In the genomic region with DNA sequence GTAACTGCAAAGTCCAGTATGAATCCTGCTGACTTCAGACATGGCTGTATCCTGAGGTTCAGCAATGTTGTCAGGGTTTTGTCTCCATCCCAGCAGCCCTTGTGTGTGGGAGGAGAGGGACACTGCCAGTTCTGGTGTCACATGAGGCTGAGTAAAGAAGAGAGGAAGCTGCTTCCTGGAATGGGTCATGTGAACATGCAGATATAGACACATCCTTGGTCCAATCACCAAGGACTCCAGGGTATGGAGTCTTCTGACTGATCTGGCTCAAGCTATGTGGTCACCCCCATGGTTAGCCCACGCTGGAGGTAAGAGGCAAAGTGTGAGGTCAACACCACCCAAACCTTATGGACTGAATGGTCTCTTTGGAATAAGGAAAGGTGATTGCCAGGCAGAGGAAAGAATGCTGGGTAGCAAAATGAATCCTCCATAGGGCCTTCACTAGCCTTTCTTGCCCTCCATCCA, we compare ENCODE assay signal across 1 cellular context.
TF ChIP-seq lines count a peak whose summit lies in the region.

No MANE protein-coding gene starts in this region.

TF ChIP-seq in GM12878, 131 proteins besides CTCF, POLR2A, EP300 and RAD21 (continued from another document):
- TF ChIP-seq, protein P1, sequence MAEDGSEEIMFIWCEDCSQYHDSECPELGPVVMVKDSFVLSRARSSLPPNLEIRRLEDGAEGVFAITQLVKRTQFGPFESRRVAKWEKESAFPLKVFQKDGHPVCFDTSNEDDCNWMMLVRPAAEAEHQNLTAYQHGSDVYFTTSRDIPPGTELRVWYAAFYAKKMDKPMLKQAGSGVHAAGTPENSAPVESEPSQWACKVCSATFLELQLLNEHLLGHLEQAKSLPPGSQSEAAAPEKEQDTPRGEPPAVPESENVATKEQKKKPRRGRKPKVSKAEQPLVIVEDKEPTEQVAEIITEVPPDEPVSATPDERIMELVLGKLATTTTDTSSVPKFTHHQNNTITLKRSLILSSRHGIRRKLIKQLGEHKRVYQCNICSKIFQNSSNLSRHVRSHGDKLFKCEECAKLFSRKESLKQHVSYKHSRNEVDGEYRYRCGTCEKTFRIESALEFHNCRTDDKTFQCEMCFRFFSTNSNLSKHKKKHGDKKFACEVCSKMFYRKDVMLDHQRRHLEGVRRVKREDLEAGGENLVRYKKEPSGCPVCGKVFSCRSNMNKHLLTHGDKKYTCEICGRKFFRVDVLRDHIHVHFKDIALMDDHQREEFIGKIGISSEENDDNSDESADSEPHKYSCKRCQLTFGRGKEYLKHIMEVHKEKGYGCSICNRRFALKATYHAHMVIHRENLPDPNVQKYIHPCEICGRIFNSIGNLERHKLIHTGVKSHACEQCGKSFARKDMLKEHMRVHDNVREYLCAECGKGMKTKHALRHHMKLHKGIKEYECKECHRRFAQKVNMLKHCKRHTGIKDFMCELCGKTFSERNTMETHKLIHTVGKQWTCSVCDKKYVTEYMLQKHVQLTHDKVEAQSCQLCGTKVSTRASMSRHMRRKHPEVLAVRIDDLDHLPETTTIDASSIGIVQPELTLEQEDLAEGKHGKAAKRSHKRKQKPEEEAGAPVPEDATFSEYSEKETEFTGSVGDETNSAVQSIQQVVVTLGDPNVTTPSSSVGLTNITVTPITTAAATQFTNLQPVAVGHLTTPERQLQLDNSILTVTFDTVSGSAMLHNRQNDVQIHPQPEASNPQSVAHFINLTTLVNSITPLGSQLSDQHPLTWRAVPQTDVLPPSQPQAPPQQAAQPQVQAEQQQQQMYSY (CRISPR knock-in tag; IDR thresholded peaks at IDR 0.05) = no peak
- TF ChIP-seq POLR2AphosphoS5 (IDR thresholded peaks at IDR 0.05; ENCODE audit: low read length) = no peak
- TF ChIP-seq, protein P2, sequence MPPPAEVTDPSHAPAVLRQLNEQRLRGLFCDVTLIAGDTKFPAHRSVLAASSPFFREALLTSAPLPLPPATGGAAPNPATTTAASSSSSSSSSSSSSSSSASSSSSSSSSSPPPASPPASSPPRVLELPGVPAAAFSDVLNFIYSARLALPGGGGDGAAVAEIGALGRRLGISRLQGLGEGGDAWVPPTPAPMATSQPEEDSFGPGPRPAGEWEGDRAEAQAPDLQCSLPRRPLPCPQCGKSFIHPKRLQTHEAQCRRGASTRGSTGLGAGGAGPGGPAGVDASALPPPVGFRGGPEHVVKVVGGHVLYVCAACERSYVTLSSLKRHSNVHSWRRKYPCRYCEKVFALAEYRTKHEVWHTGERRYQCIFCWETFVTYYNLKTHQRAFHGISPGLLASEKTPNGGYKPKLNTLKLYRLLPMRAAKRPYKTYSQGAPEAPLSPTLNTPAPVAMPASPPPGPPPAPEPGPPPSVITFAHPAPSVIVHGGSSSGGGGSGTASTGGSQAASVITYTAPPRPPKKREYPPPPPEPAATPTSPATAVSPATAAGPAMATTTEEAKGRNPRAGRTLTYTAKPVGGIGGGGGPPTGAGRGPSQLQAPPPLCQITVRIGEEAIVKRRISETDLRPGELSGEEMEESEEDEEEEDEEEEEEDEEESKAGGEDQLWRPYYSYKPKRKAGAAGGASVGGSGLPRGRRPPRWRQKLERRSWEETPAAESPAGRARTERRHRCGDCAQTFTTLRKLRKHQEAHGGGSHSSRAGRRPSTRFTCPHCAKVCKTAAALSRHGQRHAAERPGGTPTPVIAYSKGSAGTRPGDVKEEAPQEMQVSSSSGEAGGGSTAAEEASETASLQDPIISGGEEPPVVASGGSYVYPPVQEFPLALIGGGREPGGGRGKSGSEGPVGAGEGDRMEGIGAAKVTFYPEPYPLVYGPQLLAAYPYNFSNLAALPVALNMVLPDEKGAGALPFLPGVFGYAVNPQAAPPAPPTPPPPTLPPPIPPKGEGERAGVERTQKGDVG (CRISPR knock-in tag; IDR thresholded peaks at IDR 0.05) = no peak
- TF ChIP-seq ZZZ3 (IDR thresholded peaks at IDR 0.05; ENCODE audit: control insufficient read depth, insufficient read length, low read depth) = no peak
- TF ChIP-seq, protein P3, sequence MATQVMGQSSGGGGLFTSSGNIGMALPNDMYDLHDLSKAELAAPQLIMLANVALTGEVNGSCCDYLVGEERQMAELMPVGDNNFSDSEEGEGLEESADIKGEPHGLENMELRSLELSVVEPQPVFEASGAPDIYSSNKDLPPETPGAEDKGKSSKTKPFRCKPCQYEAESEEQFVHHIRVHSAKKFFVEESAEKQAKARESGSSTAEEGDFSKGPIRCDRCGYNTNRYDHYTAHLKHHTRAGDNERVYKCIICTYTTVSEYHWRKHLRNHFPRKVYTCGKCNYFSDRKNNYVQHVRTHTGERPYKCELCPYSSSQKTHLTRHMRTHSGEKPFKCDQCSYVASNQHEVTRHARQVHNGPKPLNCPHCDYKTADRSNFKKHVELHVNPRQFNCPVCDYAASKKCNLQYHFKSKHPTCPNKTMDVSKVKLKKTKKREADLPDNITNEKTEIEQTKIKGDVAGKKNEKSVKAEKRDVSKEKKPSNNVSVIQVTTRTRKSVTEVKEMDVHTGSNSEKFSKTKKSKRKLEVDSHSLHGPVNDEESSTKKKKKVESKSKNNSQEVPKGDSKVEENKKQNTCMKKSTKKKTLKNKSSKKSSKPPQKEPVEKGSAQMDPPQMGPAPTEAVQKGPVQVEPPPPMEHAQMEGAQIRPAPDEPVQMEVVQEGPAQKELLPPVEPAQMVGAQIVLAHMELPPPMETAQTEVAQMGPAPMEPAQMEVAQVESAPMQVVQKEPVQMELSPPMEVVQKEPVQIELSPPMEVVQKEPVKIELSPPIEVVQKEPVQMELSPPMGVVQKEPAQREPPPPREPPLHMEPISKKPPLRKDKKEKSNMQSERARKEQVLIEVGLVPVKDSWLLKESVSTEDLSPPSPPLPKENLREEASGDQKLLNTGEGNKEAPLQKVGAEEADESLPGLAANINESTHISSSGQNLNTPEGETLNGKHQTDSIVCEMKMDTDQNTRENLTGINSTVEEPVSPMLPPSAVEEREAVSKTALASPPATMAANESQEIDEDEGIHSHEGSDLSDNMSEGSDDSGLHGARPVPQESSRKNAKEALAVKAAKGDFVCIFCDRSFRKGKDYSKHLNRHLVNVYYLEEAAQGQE (IDR thresholded peaks at IDR 0.05; ENCODE audit: low read depth, low read length) = no peak
- TF ChIP-seq, protein P4, sequence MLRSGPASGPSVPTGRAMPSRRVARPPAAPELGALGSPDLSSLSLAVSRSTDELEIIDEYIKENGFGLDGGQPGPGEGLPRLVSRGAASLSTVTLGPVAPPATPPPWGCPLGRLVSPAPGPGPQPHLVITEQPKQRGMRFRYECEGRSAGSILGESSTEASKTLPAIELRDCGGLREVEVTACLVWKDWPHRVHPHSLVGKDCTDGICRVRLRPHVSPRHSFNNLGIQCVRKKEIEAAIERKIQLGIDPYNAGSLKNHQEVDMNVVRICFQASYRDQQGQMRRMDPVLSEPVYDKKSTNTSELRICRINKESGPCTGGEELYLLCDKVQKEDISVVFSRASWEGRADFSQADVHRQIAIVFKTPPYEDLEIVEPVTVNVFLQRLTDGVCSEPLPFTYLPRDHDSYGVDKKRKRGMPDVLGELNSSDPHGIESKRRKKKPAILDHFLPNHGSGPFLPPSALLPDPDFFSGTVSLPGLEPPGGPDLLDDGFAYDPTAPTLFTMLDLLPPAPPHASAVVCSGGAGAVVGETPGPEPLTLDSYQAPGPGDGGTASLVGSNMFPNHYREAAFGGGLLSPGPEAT (IDR thresholded peaks at IDR 0.05; ENCODE audit: low read depth) = no peak
- TF ChIP-seq, protein P5, sequence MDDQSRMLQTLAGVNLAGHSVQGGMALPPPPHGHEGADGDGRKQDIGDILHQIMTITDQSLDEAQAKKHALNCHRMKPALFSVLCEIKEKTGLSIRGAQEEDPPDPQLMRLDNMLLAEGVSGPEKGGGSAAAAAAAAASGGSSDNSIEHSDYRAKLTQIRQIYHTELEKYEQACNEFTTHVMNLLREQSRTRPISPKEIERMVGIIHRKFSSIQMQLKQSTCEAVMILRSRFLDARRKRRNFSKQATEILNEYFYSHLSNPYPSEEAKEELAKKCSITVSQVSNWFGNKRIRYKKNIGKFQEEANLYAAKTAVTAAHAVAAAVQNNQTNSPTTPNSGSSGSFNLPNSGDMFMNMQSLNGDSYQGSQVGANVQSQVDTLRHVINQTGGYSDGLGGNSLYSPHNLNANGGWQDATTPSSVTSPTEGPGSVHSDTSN (IDR thresholded peaks at IDR 0.05; ENCODE audit: insufficient replicate concordance, low read depth, low read length) = peak; percentile 26
- no peak for TF ChIP-seq HCFC1 (IDR thresholded peaks at IDR 0.05; ENCODE audit: low read length)
- TF ChIP-seq, protein P6, sequence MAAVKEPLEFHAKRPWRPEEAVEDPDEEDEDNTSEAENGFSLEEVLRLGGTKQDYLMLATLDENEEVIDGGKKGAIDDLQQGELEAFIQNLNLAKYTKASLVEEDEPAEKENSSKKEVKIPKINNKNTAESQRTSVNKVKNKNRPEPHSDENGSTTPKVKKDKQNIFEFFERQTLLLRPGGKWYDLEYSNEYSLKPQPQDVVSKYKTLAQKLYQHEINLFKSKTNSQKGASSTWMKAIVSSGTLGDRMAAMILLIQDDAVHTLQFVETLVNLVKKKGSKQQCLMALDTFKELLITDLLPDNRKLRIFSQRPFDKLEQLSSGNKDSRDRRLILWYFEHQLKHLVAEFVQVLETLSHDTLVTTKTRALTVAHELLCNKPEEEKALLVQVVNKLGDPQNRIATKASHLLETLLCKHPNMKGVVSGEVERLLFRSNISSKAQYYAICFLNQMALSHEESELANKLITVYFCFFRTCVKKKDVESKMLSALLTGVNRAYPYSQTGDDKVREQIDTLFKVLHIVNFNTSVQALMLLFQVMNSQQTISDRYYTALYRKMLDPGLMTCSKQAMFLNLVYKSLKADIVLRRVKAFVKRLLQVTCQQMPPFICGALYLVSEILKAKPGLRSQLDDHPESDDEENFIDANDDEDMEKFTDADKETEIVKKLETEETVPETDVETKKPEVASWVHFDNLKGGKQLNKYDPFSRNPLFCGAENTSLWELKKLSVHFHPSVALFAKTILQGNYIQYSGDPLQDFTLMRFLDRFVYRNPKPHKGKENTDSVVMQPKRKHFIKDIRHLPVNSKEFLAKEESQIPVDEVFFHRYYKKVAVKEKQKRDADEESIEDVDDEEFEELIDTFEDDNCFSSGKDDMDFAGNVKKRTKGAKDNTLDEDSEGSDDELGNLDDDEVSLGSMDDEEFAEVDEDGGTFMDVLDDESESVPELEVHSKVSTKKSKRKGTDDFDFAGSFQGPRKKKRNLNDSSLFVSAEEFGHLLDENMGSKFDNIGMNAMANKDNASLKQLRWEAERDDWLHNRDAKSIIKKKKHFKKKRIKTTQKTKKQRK (IDR thresholded peaks at IDR 0.05; ENCODE audit: low read depth, low read length) = no peak
- TF ChIP-seq IKZF2 (IDR thresholded peaks at IDR 0.05) = no peak
